8 cellular contexts compared by ENCODE assay signal in the genomic region with DNA sequence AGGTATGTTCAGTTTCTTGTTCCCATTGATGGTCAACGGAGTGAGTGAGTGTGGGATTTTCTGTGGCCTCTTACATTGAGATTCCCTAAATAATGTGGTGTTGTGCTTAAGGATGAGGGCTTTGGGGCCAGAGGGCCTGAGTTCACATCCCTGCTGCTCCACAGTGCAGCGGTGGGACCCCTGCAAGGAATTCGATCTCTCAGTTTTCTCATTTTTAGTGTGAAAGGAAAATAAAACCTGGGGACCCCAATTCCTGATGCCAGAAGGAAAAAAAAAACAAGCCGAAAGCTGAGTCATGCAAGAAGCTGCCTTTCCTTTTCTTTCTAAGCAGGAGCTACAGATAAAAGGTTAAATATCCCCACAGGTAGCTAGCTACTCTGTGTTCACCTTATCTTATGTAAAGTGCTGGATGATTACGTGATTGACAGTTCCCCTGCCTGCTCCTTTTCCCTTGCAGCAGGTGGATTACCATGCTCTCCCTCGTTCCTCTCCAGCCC.
A peak's percentile ranks its signal among the peaks of the same experiment; 100 is the strongest.
DNase-seq lines count a peak whose midpoint lies in the region; ATAC-seq and TF ChIP-seq lines count a peak whose summit lies in the region.

No MANE protein-coding gene starts in this region.

- no peaks in the 10 kb centered on the region for H3K79me2 ChIP-seq in KMS-11 (ENCODE audit: insufficient read depth, low read depth)

- H3K4me3 Mint-ChIP-seq in CD4-positive, CD25-positive, alpha-beta regulatory T cell = peak overlapping the region; percentile 67 to 88 (median 85)

- 50 to 55% (median 53%) methylated on average over 6 of the region's 6 CpGs for WGBS in ovary, 3 donors

- peaks cover 0 to 5% (median 0%) of the 10 kb centered on the region in 7 donors for H3K9me3 Mint-ChIP-seq in CD4-positive, CD25-positive, alpha-beta regulatory T cell

- no peaks in the 10 kb centered on the region for H3K27me3 Mint-ChIP-seq in CD4-positive, CD25-positive, alpha-beta regulatory T cell

- no peaks in the 10 kb centered on the region for H3K9me3 ChIP-seq in CD4-positive, CD25-positive, alpha-beta regulatory T cell (ENCODE audit: control insufficient read depth in 2 of 2, low read length in 2 of 2)
- no peaks in the 10 kb centered on the region for H3K9me3 ChIP-seq in ovary

- no peak for TF ChIP-seq EP300 in ovary (IDR thresholded peaks at IDR 0.05)

- peak overlapping the region; percentile 94 to 98 (median 97) for H3K27ac Mint-ChIP-seq in CD4-positive, CD25-positive, alpha-beta regulatory T cell

- no peak for ATAC-seq in CD4-positive, CD25-positive, alpha-beta regulatory T cell (ENCODE audit: low read depth in 2 of 2)

- no peaks in the 10 kb centered on the region for H3K27me3 ChIP-seq in CD4-positive, CD25-positive, alpha-beta regulatory T cell (ENCODE audit: control insufficient read depth, insufficient read depth, low read length)
- H3K27me3 ChIP-seq in KMS-11 (ENCODE audit: insufficient read depth, low read depth) (no peaks in the 10 kb centered on the region), ovary (no peaks in the 10 kb centered on the region)

- no peaks in the 10 kb centered on the region for H4K20me1 ChIP-seq in KMS-11 (ENCODE audit: insufficient read depth)

- no peaks in the 10 kb centered on the region for H3K36me3 ChIP-seq in CD4-positive, CD25-positive, alpha-beta regulatory T cell (ENCODE audit: control insufficient read depth, insufficient read depth, low read length)
- H3K36me3 ChIP-seq in KMS-11 (ENCODE audit: insufficient read depth) (no peaks in the 10 kb centered on the region), ovary (no peaks in the 10 kb centered on the region)

- H2AFZ ChIP-seq in KMS-11 (ENCODE audit: low read depth) = 0 out of 2 replicates have a peak overlapping the region, but pooled peaks have one; percentile 6

- peaks cover 14 to 39% (median 19%) of the 10 kb centered on the region in 4 donors for H3K4me1 Mint-ChIP-seq in CD4-positive, CD25-positive, alpha-beta regulatory T cell

- H3K4me2 ChIP-seq in KMS-11 = no peak overlapping the region; the same call in 1 of the 2 replicates

- H3K9ac ChIP-seq in KMS-11 = no peak overlapping the region

- peak overlapping the region; percentile 56 for H3K27ac ChIP-seq in CD4-positive, CD25-positive, alpha-beta regulatory T cell (ENCODE audit: insufficient read depth, low read length, poor library complexity, severe bottlenecking)
- H3K27ac ChIP-seq in KMS-11 = no peak overlapping the region
- peak overlapping the region in 1 of 2 donors; percentile 30 for H3K27ac ChIP-seq in coronary artery
- H3K27ac ChIP-seq in ovary = peak overlapping the region in 1 of 2 donors; percentile 42

- H3K4me3 ChIP-seq in CD4-positive, CD25-positive, alpha-beta regulatory T cell (ENCODE audit: low read depth, low read length) = peak overlapping the region; percentile 82
- H3K4me3 ChIP-seq in KMS-11 (IDR thresholded peaks at IDR 0.05; ENCODE audit: insufficient read depth, low read depth, low read length) = no peak overlapping the region
- peak overlapping the region; percentile 62 for H3K4me3 ChIP-seq in coronary artery
- peak overlapping the region; percentile 11 for H3K4me3 ChIP-seq in ovary

- intact Hi-C loops in ovary (cut with DNase I) = no loop called here

- TF ChIP-seq POLR2A in ovary (IDR thresholded peaks at IDR 0.05) = no peak

- no peak for TF ChIP-seq CTCF in KMS-11 (conservative IDR thresholded peaks at IDR 0.05; ENCODE audit: low read depth, low read length)
- TF ChIP-seq CTCF in coronary artery (IDR thresholded peaks at IDR 0.05) = no peak
- no peak for TF ChIP-seq CTCF in ovary (IDR thresholded peaks at IDR 0.05)

- no peaks in the 10 kb centered on the region for H3K36me3 Mint-ChIP-seq in CD4-positive, CD25-positive, alpha-beta regulatory T cell

- peaks cover 11% of the 10 kb centered on the region for H3K4me1 ChIP-seq in CD4-positive, CD25-positive, alpha-beta regulatory T cell (ENCODE audit: control insufficient read depth, insufficient read depth, low read length, poor library complexity, severe bottlenecking)
- no peaks in the 10 kb centered on the region for H3K4me1 ChIP-seq in KMS-11 (ENCODE audit: low read depth, poor library complexity, severe bottlenecking)
- peaks cover 1% of the 10 kb centered on the region for H3K4me1 ChIP-seq in ovary (ENCODE audit: insufficient read depth)

- DNase-seq in CD4-positive, CD25-positive, alpha-beta regulatory T cell = no peak
- DNase-seq in coronary artery (ENCODE audit: low spot score) = no peak
- no peak for DNase-seq in ovary
- DNase-seq in NCI-H1105 (lab: John Stamatoyannopoulos, UW) = no peak
- no peak for DNase-seq in GOT3 (lab: John Stamatoyannopoulos, UW)
- no peak for DNase-seq in NCI-H2171 (lab: John Stamatoyannopoulos, UW)
- no peak for DNase-seq in OCI-M1 (lab: John Stamatoyannopoulos, UW)
